ENCODE assay signal across 31 cellular contexts in genomic region chr1:151914076-151914475, GRCh38.
"Had no signal": no experiment of that assay in that cellular context is flagged by ENCODE, and none has a peak within 500 bp of the region (broad histone marks: within the 10 kb centered on the region; RNA-seq: fewer than 3 reads in every experiment).

No MANE protein-coding gene starts in this region.

- H3K4me3 ChIP-seq: neural progenitor cell, ovary, psoas muscle, skin epidermis, smooth muscle cell, spleen, suprapubic skin, testis, tibial artery, transverse colon, upper lobe of right lung, uterus had no signal

- H3K4me1 Mint-ChIP-seq: stimulated activated naive CD8-positive, alpha-beta T cell treated with anti-CD3 and anti-CD28 coated beads, Interleukin-15, amount 100 ng/mL, for 72 hours had no signal

- H3K36me3 Mint-ChIP-seq: natural killer cell; neural progenitor cell; stimulated activated memory B cell treated with anti-CD40 and anti-IgM and Interleukin-4, amounts not matched to agents 10 μg/mL and 1 μg/mL and 100 μg/mL, for 72 hours; type B pancreatic cell had no signal

- H3K27me3 ChIP-seq: ovary, spleen, suprapubic skin, testis, tibial artery, transverse colon, upper lobe of right lung, uterus had no signal

- H3K4me2 ChIP-seq: neural progenitor cell, smooth muscle cell had no signal

- ATAC-seq: natural killer cell; psoas muscle; right cardiac atrium; sciatic nerve; stimulated activated memory B cell treated with anti-CD40 and anti-IgM and Interleukin-4, amounts not matched to agents 10 μg/mL and 1 μg/mL and 100 μg/mL, for 72 hours; stimulated activated naive CD8-positive, alpha-beta T cell treated with anti-CD3 and anti-CD28 coated beads, Interleukin-15, amount 100 ng/mL, for 72 hours; stimulated activated naive CD8-positive, alpha-beta T cell treated with anti-CD3 and anti-CD28 coated beads, Interleukin-15, Interleukin-2, amounts not matched to agents 100 U/mL and 50 U/mL, for 24 hours; upper lobe of right lung had no signal

- H3K9me3 Mint-ChIP-seq: natural killer cell; stimulated activated memory B cell treated with anti-CD40 and anti-IgM and Interleukin-4, amounts not matched to agents 10 μg/mL and 1 μg/mL and 100 μg/mL, for 72 hours; stimulated activated naive CD8-positive, alpha-beta T cell treated with anti-CD3 and anti-CD28 coated beads, Interleukin-15, amount 100 ng/mL, for 72 hours; type B pancreatic cell had no signal

- H3K27me3 Mint-ChIP-seq: stimulated activated memory B cell treated with anti-CD40 and anti-IgM and Interleukin-4, amounts not matched to agents 10 μg/mL and 1 μg/mL and 100 μg/mL, for 72 hours; stimulated activated naive CD8-positive, alpha-beta T cell treated with anti-CD3 and anti-CD28 coated beads, Interleukin-15, amount 100 ng/mL, for 72 hours had no signal

- H3K27ac Mint-ChIP-seq: natural killer cell; nephron; neural progenitor cell; progenitor cell of endocrine pancreas; stimulated activated memory B cell treated with anti-CD40 and anti-IgM and Interleukin-4, amounts not matched to agents 10 μg/mL and 1 μg/mL and 100 μg/mL, for 72 hours; stimulated activated naive CD8-positive, alpha-beta T cell treated with anti-CD3 and anti-CD28 coated beads, Interleukin-15, amount 100 ng/mL, for 72 hours; type B pancreatic cell had no signal

- H3K4me1 ChIP-seq: neural progenitor cell, testis, upper lobe of right lung, uterus had no signal

- DNase-seq: natural killer cell; occipital lobe; ovary; posterior cingulate gyrus; psoas muscle; right cardiac atrium; spleen; stimulated activated CD4-positive, alpha-beta T cell treated with anti-CD3 and anti-CD28 coated beads, Interleukin-12 subunit alpha, Interleukin-12 subunit beta, amount 100 ng/mL, for 4 hours; stimulated activated CD4-positive, alpha-beta T cell treated with anti-CD3 and anti-CD28 coated beads, Interleukin-1b, Interleukin-23, amount 100 ng/mL, for 48 hours; stimulated activated CD4-positive, alpha-beta T cell treated with anti-CD3 and anti-CD28 coated beads, Interleukin-4, amount 100 ng/mL, for 1 hour; stimulated activated CD4-positive, alpha-beta T cell treated with anti-CD3 and anti-CD28 coated beads, Interleukin-4, amount 100 ng/mL, for 4 hours; stimulated activated CD8-positive, alpha-beta memory T cell treated with anti-CD3 and anti-CD28 coated beads, Interleukin-4, amount 100 ng/mL, for 48 hours; stimulated activated naive CD4-positive, alpha-beta T cell; stimulated activated naive CD8-positive, alpha-beta T cell treated with anti-CD3 and anti-CD28 coated beads, Interleukin-15, amount 100 ng/mL, for 72 hours; stimulated activated naive CD8-positive, alpha-beta T cell treated with anti-CD3 and anti-CD28 coated beads, Interleukin-15, Interleukin-2, amounts not matched to agents 100 U/mL and 50 U/mL, for 24 hours; substantia nigra; testis; tibial artery; transverse colon; upper lobe of right lung; uterus had no signal

- H3K27ac ChIP-seq: neural progenitor cell, ovary, parathyroid adenoma, psoas muscle, skin epidermis, spleen, suprapubic skin, testis, transverse colon, upper lobe of right lung, uterus had no signal

- H3K9me3 ChIP-seq: ovary, psoas muscle, suprapubic skin, testis, tibial artery, transverse colon, upper lobe of right lung, uterus had no signal

- H3K36me3 ChIP-seq: neural progenitor cell, ovary, spleen, suprapubic skin, tibial artery, transverse colon, upper lobe of right lung, uterus had no signal

- H3K4me3 Mint-ChIP-seq: natural killer cell; nephron; neural progenitor cell; stimulated activated memory B cell treated with anti-CD40 and anti-IgM and Interleukin-4, amounts not matched to agents 10 μg/mL and 1 μg/mL and 100 μg/mL, for 72 hours; stimulated activated naive CD8-positive, alpha-beta T cell treated with anti-CD3 and anti-CD28 coated beads, Interleukin-15, amount 100 ng/mL, for 72 hours; type B pancreatic cell had no signal
